In genomic region chrX:15988661-15989603, GRCh38 we compare ENCODE assay signal across 10 cellular contexts.
A peak's percentile ranks its signal among the peaks of the same experiment; 100 is the strongest.
DNase-seq lines count a peak whose midpoint lies in the region; ATAC-seq and TF ChIP-seq lines count a peak whose summit lies in the region.
"Had no signal": no experiment of that assay in that cellular context is flagged by ENCODE, and none has a peak within 500 bp of the region (broad histone marks: within the 10 kb centered on the region; RNA-seq: fewer than 3 reads in every experiment).

No MANE protein-coding gene starts in this region.

- DNase-seq in fibroblast of pulmonary artery (ENCODE audit: low read depth) (peak; percentile 83), smooth muscle cell of the brain vasculature (ENCODE audit: low read depth, low spot score) (peak; percentile 4), HUDEP-2 (lab: John Stamatoyannopoulos, UW; ENCODE audit: unreplicated experiment in 76 of 76) (no peak), superior temporal gyrus (ENCODE audit: extremely low spot score) (no peak)
- DNase-seq in activated naive CD4-positive, alpha-beta T cell (lab: John Stamatoyannopoulos, UW): no peak
- DNase-seq: activated naive CD8-positive, alpha-beta T cell treated with anti-CD3 and anti-CD28 coated beads, Interleukin-2, amount 10 ng/mL, durations not matched to agents 7 days and 5 days; T-helper 1 cell had no signal

- H3K27me3 ChIP-seq in OCI-LY3 (ENCODE audit: low read depth, low read length): no peaks in the 10 kb centered on the region

- H3K4me3 ChIP-seq in OCI-LY3 (ENCODE audit: low read length) (peak overlapping the region; percentile 2; the same call in 1 of the 2 replicates), fibroblast of pulmonary artery (replicated peaks; ENCODE audit: low read depth, low read length) (no peak overlapping the region)
- H3K4me3 ChIP-seq: lung had no signal

- peak overlapping the region; percentile 32 for H3K4me2 ChIP-seq in OCI-LY3 (ENCODE audit: low read length)

- no peak overlapping the region for H3K27ac ChIP-seq in OCI-LY3 (ENCODE audit: low read length)

- no peak overlapping the region for H2AFZ ChIP-seq in OCI-LY3 (ENCODE audit: low read depth, low read length)

- peak; percentile 53 for ATAC-seq in GM21360 (IDR thresholded peaks at IDR 0.05; ENCODE audit: unreplicated experiment)

- H3K36me3 ChIP-seq in OCI-LY3 (replicated peaks; ENCODE audit: low read depth, low read length): no peaks in the 10 kb centered on the region

- no peaks in the 10 kb centered on the region for H4K20me1 ChIP-seq in OCI-LY3 (ENCODE audit: insufficient read depth, low read length)

- H3K79me2 ChIP-seq in OCI-LY3 (ENCODE audit: low read length): no peaks in the 10 kb centered on the region

- TF ChIP-seq CTCF in OCI-LY3 (IDR thresholded peaks at IDR 0.05; ENCODE audit: low read depth, low read length): no peak
- TF ChIP-seq CTCF in fibroblast of pulmonary artery (IDR thresholded peaks at IDR 0.05; ENCODE audit: low read length, missing control alignments): no peak

- no peaks in the 10 kb centered on the region for H3K9me3 ChIP-seq in OCI-LY3 (ENCODE audit: insufficient read depth, low read length)

- peaks cover 14% of the 10 kb centered on the region for H3K4me1 ChIP-seq in OCI-LY3 (ENCODE audit: low read length)

- no peak overlapping the region for H3K9ac ChIP-seq in OCI-LY3 (ENCODE audit: low read length)

Comparison
In these comparisons a context has a peak if more than half of its experiments do, and no peak if none do; other contexts are left out.
1. DNase-seq: peak in fibroblast of pulmonary artery (single experiment) and smooth muscle cell of the brain vasculature (single experiment); none in HUDEP-2 (0 of 76), activated naive CD4-positive, alpha-beta T cell (0 of 4) and superior temporal gyrus (single experiment).